ENCODE assay signal across 23 cellular contexts in genomic region chr1:10816233-10816632, GRCh38.
"Had no signal": no experiment of that assay in that cellular context is flagged by ENCODE, and none has a peak within 500 bp of the region (broad histone marks: within the 10 kb centered on the region; RNA-seq: fewer than 3 reads in every experiment).

No MANE protein-coding gene starts in this region.

- H3K36me3 ChIP-seq: cardiac muscle cell, colonic mucosa, heart right ventricle, left ventricle myocardium inferior, neutrophil, upper lobe of right lung had no signal

- ATAC-seq: activated T-cell treated with anti-CD3 and anti-CD28 coated beads, Interleukin-2, amount 50 U/mL, for 72 hours; heart right ventricle; sciatic nerve; stimulated activated effector memory CD8-positive, alpha-beta T cell treated with anti-CD3 and anti-CD28 coated beads, Interleukin-12 subunit alpha, Interleukin-12 subunit beta, amount 100 ng/mL, for 72 hours had no signal

- DNase-seq: activated CD4-positive, alpha-beta T cell treated with anti-CD3 and anti-CD28 coated beads for 4 hours; activated CD4-positive, alpha-beta T cell treated with anti-CD3 and anti-CD28 coated beads, Interleukin-2, amount 50 U/mL, for 4 hours; activated naive CD4-positive, alpha-beta T cell; activated T-cell treated with anti-CD3 and anti-CD28 coated beads for 4 hours; activated T-cell treated with anti-CD3 and anti-CD28 coated beads, Interleukin-2, amount 50 U/mL, for 72 hours; aorta; cerebellar nuclear complex; effector memory CD4-positive, alpha-beta T cell; heart right ventricle; left ventricle myocardium inferior; mesendoderm; stimulated activated CD4-positive, alpha-beta T cell treated with anti-CD3 and anti-CD28 coated beads, Interleukin-4, amount 100 ng/mL, for 24 hours; substantia nigra; T-helper 1 cell; upper lobe of right lung had no signal

- H3K4me3 ChIP-seq: body of pancreas, cardiac muscle cell, colonic mucosa, heart right ventricle, left ventricle myocardium inferior, lung, skin epidermis, upper lobe of right lung had no signal

- H3K4me1 ChIP-seq: upper lobe of right lung had no signal

- H3K27ac ChIP-seq: heart right ventricle, left ventricle myocardium inferior, neutrophil had no signal

- H3K27me3 ChIP-seq: body of pancreas, cardiac muscle cell, colonic mucosa, upper lobe of right lung had no signal

- H3K9me3 ChIP-seq: body of pancreas, colonic mucosa, heart right ventricle, left ventricle myocardium inferior, neutrophil, upper lobe of right lung had no signal
